8 cellular contexts compared by ENCODE assay signal in genomic region chr5:149960272-149961185, GRCh38.
A peak's percentile ranks its signal among the peaks of the same experiment; 100 is the strongest.
DNase-seq lines count a peak whose midpoint lies in the region; ATAC-seq lines count a peak whose summit lies in the region.

SLC26A2 (plus strand) TSS chr5:149960758; CDS start chr5:149977653, 16,895 bp downstream.

- H3K27ac Mint-ChIP-seq in effector memory CD8-positive, alpha-beta T cell, result peak within 1 kb of the TSS; percentile 93 to 94
- peak within 1 kb of the TSS; percentile 93 for H3K27ac Mint-ChIP-seq in memory B cell

- no peaks in the 10 kb centered on the region for H3K27me3 Mint-ChIP-seq in effector memory CD8-positive, alpha-beta T cell
- no peaks in the 10 kb centered on the region for H3K27me3 Mint-ChIP-seq in memory B cell

- no peaks in the 10 kb centered on the region for H3K9me3 Mint-ChIP-seq in effector memory CD8-positive, alpha-beta T cell
- no peaks in the 10 kb centered on the region for H3K9me3 Mint-ChIP-seq in memory B cell

- H3K4me1 Mint-ChIP-seq in effector memory CD8-positive, alpha-beta T cell (ENCODE audit: low read depth in 2 of 2), result peaks cover 25 to 28% of the 10 kb centered on the region in 2 donors
- H3K4me1 Mint-ChIP-seq in memory B cell, result peaks cover 27% of the 10 kb centered on the region

- peak; percentile 78 for DNase-seq in CMK (ENCODE audit: low read depth)
- peak; percentile 90 for DNase-seq in HS-5 (ENCODE audit: low read depth)
- DNase-seq in NK-92 treated with Interleukin-12 subunit alpha and Interleukin-12 subunit beta, amount 100 ng/mL, for 24 hours (lab: John Stamatoyannopoulos, UW), result peak; percentile 97
- peak; percentile 86 to 90 for DNase-seq in activated CD8-positive, alpha-beta memory T cell treated with anti-CD3 and anti-CD28 coated beads for 4 hours (ENCODE audit: low read depth in 2 of 2)
- peak; percentile 88 to 89 (median 89) for DNase-seq in effector memory CD8-positive, alpha-beta T cell
- DNase-seq in memory B cell (ENCODE audit: low spot score in 2 of 2), result peak; percentile 83
- DNase-seq in stimulated activated CD8-positive, alpha-beta memory T cell treated with anti-CD3 and anti-CD28 coated beads, Interleukin-12 subunit alpha, Interleukin-12 subunit beta, amount 100 ng/mL, for 24 hours (ENCODE audit: extremely low read depth), result peak; percentile 89

- H3K36me3 Mint-ChIP-seq in effector memory CD8-positive, alpha-beta T cell (ENCODE audit: insufficient read depth), result peaks cover 3% of the 10 kb centered on the region
- H3K36me3 Mint-ChIP-seq in memory B cell, result peaks cover 5% of the 10 kb centered on the region

- ATAC-seq in GM19468 (IDR thresholded peaks at IDR 0.05; ENCODE audit: extremely low read depth, unreplicated experiment), result peak; percentile 98
- peak; percentile 97 for ATAC-seq in effector memory CD8-positive, alpha-beta T cell (replicated peaks)
- peak; percentile 98 for ATAC-seq in memory B cell (ENCODE audit: low read depth)

- peak within 1 kb of the TSS; percentile 90 to 91 for H3K4me3 Mint-ChIP-seq in effector memory CD8-positive, alpha-beta T cell
- peak within 1 kb of the TSS; percentile 90 for H3K4me3 Mint-ChIP-seq in memory B cell

Comparison
In these comparisons a context has a peak if more than half of its experiments do, and no peak if none do; other contexts are left out.
1. Peak in every context shown above with its lines: DNase-seq and ATAC-seq.